In genomic region chr11:108498816-108499408, GRCh38 we compare ENCODE assay signal across 8 cellular contexts. TPM values are rescaled to one million over a fixed set of nuclear protein-coding genes. Genes with fewer than 3 reads are reported as not detected.
A peak's percentile ranks its signal among the peaks of the same experiment; 100 is the strongest.
DNase-seq lines count a peak whose midpoint lies in the region; ATAC-seq, FAIRE-seq and TF ChIP-seq lines count a peak whose summit lies in the region.

No MANE protein-coding gene starts in this region.

- H3K27me3 ChIP-seq in left ventricle myocardium inferior (ENCODE audit: low read depth) (no peaks in the 10 kb centered on the region), sigmoid colon (no peaks in the 10 kb centered on the region)

- H3K4me1 ChIP-seq in left ventricle myocardium inferior (peaks cover 28% of the 10 kb centered on the region), sigmoid colon (peaks cover 0 to 16% (median 7%) of the 10 kb centered on the region in 4 donors)

- TF ChIP-seq EP300 in sigmoid colon (IDR thresholded peaks at IDR 0.05), result no peak

- H3K36me3 Mint-ChIP-seq in WTC11, result no peaks in the 10 kb centered on the region

- peak; percentile 27 for FAIRE-seq in GM12892 (lab: Jason Lieb, UNC)

- peaks cover 15% of the 10 kb centered on the region for H3K27me3 Mint-ChIP-seq in WTC11 (ENCODE audit: low read depth)

- no peak for ATAC-seq in WTC11
- ATAC-seq in activated CD4-positive, CD25-positive, alpha-beta regulatory T cell treated with anti-CD3 and anti-CD28 coated beads, Interleukin-2, amount 50 U/mL, for 24 hours, result no peak

- TF ChIP-seq CTCF in WTC11 (IDR thresholded peaks at IDR 0.05) (no peak), left ventricle myocardium inferior (IDR thresholded peaks at IDR 0.05; ENCODE audit: borderline replicate concordance) (no peak), sigmoid colon (IDR thresholded peaks at IDR 0.05) (no peak)

- 65 to 76% methylated on average over 29 of the region's 29 CpGs for WGBS in sigmoid colon, 2 donors

- intact Hi-C loops in left ventricle myocardium inferior (cut with micrococcal nuclease) (no loop called here), sigmoid colon (cut with DNase I) (loop anchor here (5.0 kb wide), 2 partner anchors 163 to 277 kb away; partner anchors contain the start of genes ATM and NPAT)

- H3K27ac ChIP-seq in left ventricle myocardium inferior (replicated peaks) (peak overlapping the region; percentile 97), sigmoid colon (peak overlapping the region; percentile 92 to 98 (median 96))

- no peak for TF ChIP-seq POLR2A in GM12892 (IDR thresholded peaks at IDR 0.05; ENCODE audit: low read depth, low read length)
- no peak for TF ChIP-seq POLR2A in sigmoid colon (IDR thresholded peaks at IDR 0.05)

- POLR2A ChIA-PET in WTC11 (lab: Charles Lee), result interaction anchor here (0.6 kb wide), 1 partner anchor 103 kb away, joined by 3 read pairs; no protein-coding TSS in a partner anchor

- H3K4me1 Mint-ChIP-seq in WTC11, result peaks cover 18% of the 10 kb centered on the region

- H3K27ac Mint-ChIP-seq in WTC11, result no peak overlapping the region

- peak overlapping the region; percentile 80 for H3K4me3 Mint-ChIP-seq in WTC11

- DNase-seq in GM12892 (ENCODE audit: insufficient read length) (no peak), WTC11 (ENCODE audit: low spot score) (peak; percentile 25), left ventricle myocardium inferior (no peak), sigmoid colon (peak; percentile 63), AG20443 (ENCODE audit: low spot score) (no peak), globus pallidus (ENCODE audit: low spot score) (no peak), GF-D8 (lab: John Stamatoyannopoulos, UW) (no peak)

- H3K4me3 ChIP-seq in left ventricle myocardium inferior (peak overlapping the region; percentile 86), sigmoid colon (peak overlapping the region; percentile 57 to 84 (median 74))

- CTCF ChIA-PET in WTC11 (lab: Charles Lee), result no interaction called here

- no peaks in the 10 kb centered on the region for H3K9me3 ChIP-seq in left ventricle myocardium inferior (replicated peaks)
- H3K9me3 ChIP-seq in sigmoid colon, result no peaks in the 10 kb centered on the region

- no peaks in the 10 kb centered on the region for H3K36me3 ChIP-seq in left ventricle myocardium inferior
- H3K36me3 ChIP-seq in sigmoid colon, result no peaks in the 10 kb centered on the region

- H3K9me3 Mint-ChIP-seq in WTC11, result no peaks in the 10 kb centered on the region

TF ChIP-seq in WTC11, 78 proteins besides CTCF, POLR2A, EP300 and RAD21:
- TF ChIP-seq ZNF512 (CRISPR knock-in tag; IDR thresholded peaks at IDR 0.05; ENCODE audit: borderline replicate concordance), result no peak
- TF ChIP-seq HMGA2 (CRISPR knock-in tag; IDR thresholded peaks at IDR 0.05), result peak; percentile 95

RNA-seq across cellular contexts. Expression of gene POGLUT3, which starts 0.7 kb away (rescaled TPM):
- polyA plus RNA-seq in GM12892 (2012; ENCODE audit: missing spikeins), result 8.9 TPM
- total RNA-seq in WTC11 (2021) (15.3 to 17.1 TPM (median 16.0 TPM) in 3 replicates), left ventricle myocardium inferior (11.9 TPM), sigmoid colon (10 to 100 TPM; 17.7 to 28.5 (median 24.0) TPM)
- 1 to 10 TPM; 4.4 to 9.2 (median 4.8) TPM for polyA plus RNA-seq in sigmoid colon

RNA-seq across cellular contexts. Expression of gene C11orf65, which starts 31.6 kb away (rescaled TPM):
- polyA plus RNA-seq in GM12892 (2012; ENCODE audit: missing spikeins), result 3.2 TPM
- total RNA-seq in WTC11 (2021) (0.83 to 1.1 TPM (median 0.85 TPM) in 3 replicates), left ventricle myocardium inferior (0.36 TPM), sigmoid colon (1 to 10 TPM in 1 of 4 donors, under 1 TPM in 3; 0.14 to 1.1 (median 0.51) TPM)
- polyA plus RNA-seq in sigmoid colon, result under 1 TPM in 1 of 3 donors, not detected in 2; 0.42 TPM

Comparison
In these comparisons a context has a peak if more than half of its experiments do, and no peak if none do; other contexts are left out.
1. DNase-seq: peak in WTC11 (single experiment) and sigmoid colon (single experiment); none in GM12892 (single experiment), left ventricle myocardium inferior (single experiment), AG20443 (single experiment), globus pallidus (single experiment) and GF-D8 (single experiment).